16 cellular contexts compared by ENCODE assay signal in genomic region chr9:131112374-131113159, GRCh38. TPM values are rescaled to one million over a fixed set of nuclear protein-coding genes. Genes with fewer than 3 reads are reported as not detected.
DNase-seq lines count a peak whose midpoint lies in the region; ATAC-seq, FAIRE-seq and TF ChIP-seq lines count a peak whose summit lies in the region.
"Had no signal": no experiment of that assay in that cellular context is flagged by ENCODE, and none has a peak within 500 bp of the region (broad histone marks: within the 10 kb centered on the region; RNA-seq: fewer than 3 reads in every experiment).

No MANE protein-coding gene starts in this region.

- H3K27me3 Mint-ChIP-seq in WTC11 (ENCODE audit: low read depth), result no peaks in the 10 kb centered on the region
- H3K27me3 Mint-ChIP-seq in CD14-positive monocyte (ENCODE audit: low read depth in 3 of 3), result peaks cover 3 to 8% (median 8%) of the 10 kb centered on the region in 3 donors

- peak; percentile 56 for DNase-seq in Ammon's horn (ENCODE audit: low spot score)
- DNase-seq in WTC11 (ENCODE audit: low spot score), result no peak
- DNase-seq in foreskin keratinocyte, result peak in 1 of 2 donors; percentile 70
- DNase-seq in osteoblast (ENCODE audit: insufficient read length, low spot score, missing footprints), result no peak
- no peak for DNase-seq in CD14-positive monocyte (ENCODE audit: low spot score)
- DNase-seq in NCI-H2171 treated with DMSO at 0.1 percent for 48 hours (lab: John Stamatoyannopoulos, UW), result no peak
- DNase-seq in H54 (ENCODE audit: insufficient read length, low spot score), result no peak
- DNase-seq: activated CD8-positive, alpha-beta memory T cell treated with anti-CD3 and anti-CD28 coated beads, Interleukin-2, amount 50 U/mL, for 48 hours; activated naive CD4-positive, alpha-beta T cell treated with anti-CD3 and anti-CD28 coated beads, Interleukin-2, amount 10 ng/mL, durations not matched to agents 7 days and 5 days; NCI-H2081; NCI-H774; Peyer's patch; T-cell had no signal

- CTCF ChIA-PET in WTC11 (lab: Charles Lee), result interaction anchor here (0.6 to 1.4 kb wide), 4 partner anchors 12 to 79 kb away, joined by 3 to 9 read pairs (median 4); no protein-coding TSS in a partner anchor

- no peaks in the 10 kb centered on the region for H3K79me2 ChIP-seq in osteoblast (ENCODE audit: insufficient read depth, low read length)

- H3K4me1 ChIP-seq in foreskin keratinocyte, result peaks cover 4% of the 10 kb centered on the region
- H3K4me1 ChIP-seq in osteoblast (ENCODE audit: insufficient read depth, low read length), result peaks cover 4% of the 10 kb centered on the region
- H3K4me1 ChIP-seq: Peyer's patch had no signal

- H3K27ac Mint-ChIP-seq in WTC11 (peak overlapping the region; percentile 89), CD14-positive monocyte (peak overlapping the region in 1 of 7 donors; percentile 1)
- H3K27ac Mint-ChIP-seq: activated naive CD4-positive, alpha-beta T cell treated with anti-CD3 and anti-CD28 coated beads, Interleukin-2, amount 10 ng/mL, durations not matched to agents 7 days and 5 days; T-cell had no signal

- no peak for FAIRE-seq in H54 (lab: Jason Lieb, UNC)
- FAIRE-seq: GM12892 had no signal

- H3K9me3 ChIP-seq in osteoblast (ENCODE audit: low read depth, low read length), result no peaks in the 10 kb centered on the region
- H3K9me3 ChIP-seq: Peyer's patch had no signal

- H2AFZ ChIP-seq in osteoblast (ENCODE audit: low read length), result peak overlapping the region; percentile 35

- H3K36me3 Mint-ChIP-seq in WTC11, result peaks cover 45% of the 10 kb centered on the region
- H3K36me3 Mint-ChIP-seq in CD14-positive monocyte, result no peaks in the 10 kb centered on the region
- H3K36me3 Mint-ChIP-seq: activated naive CD4-positive, alpha-beta T cell treated with anti-CD3 and anti-CD28 coated beads, Interleukin-2, amount 10 ng/mL, durations not matched to agents 7 days and 5 days; T-cell had no signal

- H3K4me3 Mint-ChIP-seq in WTC11 (no peak overlapping the region), CD14-positive monocyte (no peak overlapping the region)
- H3K4me3 Mint-ChIP-seq: activated naive CD4-positive, alpha-beta T cell treated with anti-CD3 and anti-CD28 coated beads, Interleukin-2, amount 10 ng/mL, durations not matched to agents 7 days and 5 days; T-cell had no signal

- no peak for TF ChIP-seq POLR2A in H54 (IDR thresholded peaks at IDR 0.05; ENCODE audit: low read depth, low read length)

- POLR2A ChIA-PET in WTC11 (lab: Charles Lee), result interaction anchor here (1.2 to 1.7 kb wide), 3 partner anchors 12 to 18 kb away, joined by 3 to 8 read pairs (median 7); no protein-coding TSS in a partner anchor

- no peak overlapping the region for H3K4me3 ChIP-seq in osteoblast (ENCODE audit: insufficient read depth, low read length)
- H3K4me3 ChIP-seq: Peyer's patch had no signal

- no peaks in the 10 kb centered on the region for H3K27me3 ChIP-seq in foreskin keratinocyte
- peaks cover 12% of the 10 kb centered on the region for H3K27me3 ChIP-seq in osteoblast (ENCODE audit: insufficient read depth, low read length)
- H3K27me3 ChIP-seq: Peyer's patch had no signal

- intact Hi-C loops in CD14-positive monocyte (cut with micrococcal nuclease), result no loop called here

- no peak for ATAC-seq in WTC11
- ATAC-seq in foreskin keratinocyte, result peak; percentile 37
- no peak for ATAC-seq in GM18502 (IDR thresholded peaks at IDR 0.05; ENCODE audit: poor library complexity, unreplicated experiment)
- ATAC-seq: activated CD4-positive, CD25-positive, alpha-beta regulatory T cell treated with anti-CD3 and anti-CD28 coated beads, Interleukin-2, amount 50 U/mL, for 24 hours; T-cell had no signal

- H3K27ac ChIP-seq in foreskin keratinocyte (no peak overlapping the region), osteoblast (ENCODE audit: low read depth, low read length) (no peak overlapping the region)
- H3K27ac ChIP-seq: Peyer's patch had no signal

- TF ChIP-seq CTCF in WTC11 (IDR thresholded peaks at IDR 0.05), result no peak
- no peak for TF ChIP-seq CTCF in foreskin keratinocyte (conservative IDR thresholded peaks at IDR 0.05)
- no peak for TF ChIP-seq CTCF in osteoblast (IDR thresholded peaks at IDR 0.05; ENCODE audit: extremely low read depth, low read depth, low read length)
- TF ChIP-seq CTCF in CD14-positive monocyte (IDR thresholded peaks at IDR 0.05), result no peak

- H3K4me1 Mint-ChIP-seq in WTC11, result peaks cover 17% of the 10 kb centered on the region
- H3K4me1 Mint-ChIP-seq in CD14-positive monocyte, result peaks cover 5% of the 10 kb centered on the region
- H3K4me1 Mint-ChIP-seq: activated naive CD4-positive, alpha-beta T cell treated with anti-CD3 and anti-CD28 coated beads, Interleukin-2, amount 10 ng/mL, durations not matched to agents 7 days and 5 days; T-cell had no signal

- H3K9me3 Mint-ChIP-seq in WTC11 (no peaks in the 10 kb centered on the region), CD14-positive monocyte (no peaks in the 10 kb centered on the region)
- H3K9me3 Mint-ChIP-seq: activated naive CD4-positive, alpha-beta T cell treated with anti-CD3 and anti-CD28 coated beads, Interleukin-2, amount 10 ng/mL, durations not matched to agents 7 days and 5 days; T-cell had no signal

- no peak overlapping the region for H3K4me2 ChIP-seq in osteoblast (ENCODE audit: insufficient read depth, low read length)

- H4K20me1 ChIP-seq in osteoblast (ENCODE audit: insufficient read depth, low read length), result no peaks in the 10 kb centered on the region

- no peaks in the 10 kb centered on the region for H3K36me3 ChIP-seq in osteoblast (ENCODE audit: insufficient read depth, low read length)
- H3K36me3 ChIP-seq: Peyer's patch had no signal

TF ChIP-seq in WTC11, 78 proteins besides CTCF, POLR2A, EP300 and RAD21:
- no peak for TF ChIP-seq TEAD1 (CRISPR knock-in tag; IDR thresholded peaks at IDR 0.05)
- no peak for TF ChIP-seq ZSCAN18 (CRISPR knock-in tag; IDR thresholded peaks at IDR 0.05)
- peak; percentile 30; the same call in 1 of the 2 replicates for TF ChIP-seq HMGXB4 (CRISPR knock-in tag; IDR thresholded peaks at IDR 0.05)

RNA-seq across cellular contexts. Expression of gene NUP214, which starts 12.8 kb away (rescaled TPM):
- total RNA-seq in WTC11 (2021), result 39.9 to 42.8 TPM (median 41.8 TPM) in 3 replicates
- total RNA-seq in foreskin keratinocyte, result 25.1 and 26.8 TPM in 2 replicates
- polyA plus RNA-seq in foreskin keratinocyte, result 14.4 and 15.5 TPM in 2 replicates
- total RNA-seq in osteoblast, result 15.0 and 17.7 TPM in 2 replicates
- polyA plus RNA-seq in CD14-positive monocyte, result 100 to 1,000 TPM; 214 to 329 TPM

RNA-seq across cellular contexts. Expression of gene AIF1L, which starts 16.2 kb away (rescaled TPM):
- total RNA-seq in WTC11 (2021) (103 to 109 TPM (median 106 TPM) in 3 replicates), foreskin keratinocyte (4.4 and 4.9 TPM in 2 replicates), osteoblast (under 0.01 TPM in 1 of 2 replicates, not detected in the other)
- polyA plus RNA-seq in foreskin keratinocyte (3.8 and 4.1 TPM in 2 replicates), CD14-positive monocyte (not detected)

Comparison
In these comparisons a context has a peak if more than half of its experiments do, and no peak if none do; other contexts are left out.
1. RNA of gene AIF1L, which starts 16.2 kb away (total RNA-seq): 103 to 109 TPM in WTC11; 4.4 to 4.9 TPM in foreskin keratinocyte and under 0.01 TPM in osteoblast; every median in the first group is over 10 times any median in the second.